24 cellular contexts compared by ENCODE assay signal in the genomic region with DNA sequence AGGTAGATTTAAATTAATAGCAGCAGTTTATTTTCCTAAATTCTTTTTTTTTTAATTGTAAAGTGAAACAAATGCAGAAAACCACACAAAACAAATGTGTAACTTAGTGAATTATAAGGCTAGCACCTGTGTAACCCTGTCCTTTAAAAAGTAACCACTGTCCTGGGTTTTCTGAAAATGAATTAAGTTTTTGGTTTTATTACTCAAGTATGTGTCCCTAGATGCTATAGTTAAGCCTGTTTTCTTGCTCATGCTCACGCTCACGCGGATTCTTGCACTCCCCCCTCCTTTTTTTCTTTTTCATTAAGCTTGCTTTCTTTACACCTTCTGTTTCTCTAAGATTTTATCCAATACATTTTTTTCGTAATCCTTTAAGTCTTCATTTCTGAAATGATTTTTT. TPM values are rescaled to one million over a fixed set of nuclear protein-coding genes. Genes with fewer than 3 reads are reported as not detected.
DNase-seq lines count a peak whose midpoint lies in the region; ATAC-seq and TF ChIP-seq lines count a peak whose summit lies in the region.
"Had no signal": no experiment of that assay in that cellular context is flagged by ENCODE, and none has a peak within 500 bp of the region (broad histone marks: within the 10 kb centered on the region; RNA-seq: fewer than 3 reads in every experiment).

No MANE protein-coding gene starts in this region.

- WGBS in ovary, 3 donors: 93 to 97% (median 95%) methylated on average over 4 of the region's 4 CpGs

- no peaks in the 10 kb centered on the region for H3K9me2 ChIP-seq in GM23338 (ENCODE audit: insufficient read depth)

- no peak for TF ChIP-seq POLR2A in ovary (IDR thresholded peaks at IDR 0.05)

- no peak for TF ChIP-seq EP300 in ovary (IDR thresholded peaks at IDR 0.05)

- ATAC-seq in GM23338: no peak
- ATAC-seq in activated T-helper 17 cell treated with anti-CD3 and anti-CD28 coated beads, Interleukin-2, amount 50 U/mL, for 72 hours (replicated peaks): no peak
- ATAC-seq in naive thymus-derived CD8-positive, alpha-beta T cell: no peak
- no peak for ATAC-seq in GM18858 (IDR thresholded peaks at IDR 0.05; ENCODE audit: unreplicated experiment)
- ATAC-seq: heart left ventricle, HepG2, mucosa of descending colon had no signal

- H3K27me3 ChIP-seq in GM23338 (ENCODE audit: insufficient read depth) (no peaks in the 10 kb centered on the region), ovary (no peaks in the 10 kb centered on the region)
- H3K27me3 ChIP-seq: heart left ventricle, suprapubic skin had no signal

- H3K27ac ChIP-seq in GM23338 (ENCODE audit: low read depth) (peak overlapping the region; percentile 77), ovary (no peak overlapping the region)
- H3K27ac ChIP-seq: heart left ventricle, left ventricle myocardium inferior, suprapubic skin had no signal

- H3K4me3 Mint-ChIP-seq in T-helper 2 cell treated with Interferon-gamma antibody and Interleukin-4, amounts not matched to agents 5 μg/mL and 100 μg/mL, for 36 hours: no peak overlapping the region
- H3K4me3 Mint-ChIP-seq in GM23338: no peak overlapping the region
- peak overlapping the region; percentile 69 for H3K4me3 Mint-ChIP-seq in activated T-helper 17 cell treated with anti-CD3 and anti-CD28 coated beads, Interleukin-2, amount 50 U/mL, for 72 hours
- H3K4me3 Mint-ChIP-seq in naive thymus-derived CD8-positive, alpha-beta T cell: peak overlapping the region in 9 of 10 donors; percentile 12 to 57 (median 44)

- TF ChIP-seq CTCF in GM23338 (conservative IDR thresholded peaks at IDR 0.05; ENCODE audit: low read depth in 2 of 2): no peak
- no peak for TF ChIP-seq CTCF in ovary (IDR thresholded peaks at IDR 0.05)

- H4K20me1 ChIP-seq in GM23338 (replicated peaks; ENCODE audit: insufficient read depth): no peaks in the 10 kb centered on the region

- peaks cover 57% of the 10 kb centered on the region for H3K4me1 Mint-ChIP-seq in T-helper 2 cell treated with Interferon-gamma antibody and Interleukin-4, amounts not matched to agents 5 μg/mL and 100 μg/mL, for 36 hours (ENCODE audit: low read depth)
- H3K4me1 Mint-ChIP-seq in GM23338: peaks cover 51% of the 10 kb centered on the region
- peaks cover 55% of the 10 kb centered on the region for H3K4me1 Mint-ChIP-seq in activated T-helper 17 cell treated with anti-CD3 and anti-CD28 coated beads, Interleukin-2, amount 50 U/mL, for 72 hours
- H3K4me1 Mint-ChIP-seq in naive thymus-derived CD8-positive, alpha-beta T cell: peaks cover 30 to 87% (median 74%) of the 10 kb centered on the region in 4 donors

- intact Hi-C loops in ovary (cut with DNase I): no loop called here

- H3F3A ChIP-seq in GM23338 (replicated peaks; ENCODE audit: low read depth): no peaks in the 10 kb centered on the region

- peak overlapping the region; percentile 47 for H3K27ac Mint-ChIP-seq in T-helper 2 cell treated with Interferon-gamma antibody and Interleukin-4, amounts not matched to agents 5 μg/mL and 100 μg/mL, for 36 hours
- peak overlapping the region; percentile 84 for H3K27ac Mint-ChIP-seq in GM23338
- H3K27ac Mint-ChIP-seq in activated T-helper 17 cell treated with anti-CD3 and anti-CD28 coated beads, Interleukin-2, amount 50 U/mL, for 72 hours: peak overlapping the region; percentile 65
- peak overlapping the region in 4 of 10 donors; percentile 9 to 61 (median 34) for H3K27ac Mint-ChIP-seq in naive thymus-derived CD8-positive, alpha-beta T cell

- no peak for DNase-seq in T-helper 2 cell treated with Interferon-gamma antibody and Interleukin-4, amounts not matched to agents 5 μg/mL and 100 μg/mL, for 36 hours (ENCODE audit: low spot score)
- no peak for DNase-seq in T-helper 2 cell
- DNase-seq in GM23338 (ENCODE audit: low spot score): no peak
- DNase-seq in naive thymus-derived CD8-positive, alpha-beta T cell: no peak
- DNase-seq in DMS 273 treated with DMSO at 0.1 percent for 48 hours (lab: John Stamatoyannopoulos, UW): no peak
- no peak for DNase-seq in ovary
- DNase-seq: 8988T; activated CD4-positive, alpha-beta T cell treated with anti-CD3 and anti-CD28 coated beads, Interleukin-2, amount 50 U/mL, for 4 hours; AML-193; Calu3; cortex of kidney; EL; heart left ventricle; left ventricle myocardium inferior; mucosa of descending colon; NCI-H1436 treated with DMSO at 0.1 percent for 48 hours; NCI-H2171; NCI-H526 treated with DMSO at 0.1 percent for 48 hours; occipital lobe; stimulated activated CD4-positive, alpha-beta T cell treated with anti-CD3 and anti-CD28 coated beads, Interleukin-12 subunit alpha, Interleukin-12 subunit beta, amount 100 ng/mL, for 4 hours had no signal

- peaks cover 5% of the 10 kb centered on the region for H3K9me3 Mint-ChIP-seq in T-helper 2 cell treated with Interferon-gamma antibody and Interleukin-4, amounts not matched to agents 5 μg/mL and 100 μg/mL, for 36 hours
- H3K9me3 Mint-ChIP-seq in GM23338: no peaks in the 10 kb centered on the region
- H3K9me3 Mint-ChIP-seq in activated T-helper 17 cell treated with anti-CD3 and anti-CD28 coated beads, Interleukin-2, amount 50 U/mL, for 72 hours: peaks cover 4% of the 10 kb centered on the region
- H3K9me3 Mint-ChIP-seq in naive thymus-derived CD8-positive, alpha-beta T cell: peaks cover 0 to 5% (median 0%) of the 10 kb centered on the region in 9 donors

- H3K4me2 ChIP-seq in GM23338: no peak overlapping the region

- H2AFZ ChIP-seq in GM23338: no peak overlapping the region

- H3K36me3 ChIP-seq in GM23338 (ENCODE audit: insufficient read depth): no peaks in the 10 kb centered on the region
- no peaks in the 10 kb centered on the region for H3K36me3 ChIP-seq in ovary
- H3K36me3 ChIP-seq: heart left ventricle, left ventricle myocardium inferior, suprapubic skin had no signal

- POLR2A ChIA-PET in naive thymus-derived CD8-positive, alpha-beta T cell (lab: Charles Lee): no interaction called here

- H3K4me3 ChIP-seq in GM23338 (no peak overlapping the region), ovary (no peak overlapping the region)
- H3K4me3 ChIP-seq: heart left ventricle, left ventricle myocardium inferior, mucosa of descending colon, suprapubic skin had no signal

- no peaks in the 10 kb centered on the region for H3K9me3 ChIP-seq in ovary
- H3K9me3 ChIP-seq: heart left ventricle, left ventricle myocardium inferior, mucosa of descending colon, suprapubic skin had no signal

- H3K79me2 ChIP-seq in GM23338 (replicated peaks; ENCODE audit: insufficient read depth): peaks cover 100% of the 10 kb centered on the region

- peaks cover 23% of the 10 kb centered on the region for H3K36me3 Mint-ChIP-seq in T-helper 2 cell treated with Interferon-gamma antibody and Interleukin-4, amounts not matched to agents 5 μg/mL and 100 μg/mL, for 36 hours (ENCODE audit: low read depth)
- H3K36me3 Mint-ChIP-seq in GM23338 (ENCODE audit: low read depth): 0 out of 3 replicates have a peak, but pooled peaks cover 6% of the 10 kb centered on the region
- H3K36me3 Mint-ChIP-seq in activated T-helper 17 cell treated with anti-CD3 and anti-CD28 coated beads, Interleukin-2, amount 50 U/mL, for 72 hours (ENCODE audit: low read depth): peaks cover 31% of the 10 kb centered on the region
- peaks cover 0 to 7% (median 6%) of the 10 kb centered on the region in 3 donors for H3K36me3 Mint-ChIP-seq in naive thymus-derived CD8-positive, alpha-beta T cell

- H3K4me1 ChIP-seq in GM23338 (ENCODE audit: insufficient read depth) (peaks cover 54% of the 10 kb centered on the region), ovary (ENCODE audit: insufficient read depth) (no peaks in the 10 kb centered on the region)

- H3K27me3 Mint-ChIP-seq in T-helper 2 cell treated with Interferon-gamma antibody and Interleukin-4, amounts not matched to agents 5 μg/mL and 100 μg/mL, for 36 hours (ENCODE audit: low read depth): no peaks in the 10 kb centered on the region
- no peaks in the 10 kb centered on the region for H3K27me3 Mint-ChIP-seq in GM23338 (ENCODE audit: insufficient read depth, low read depth, poor library complexity)
- no peaks in the 10 kb centered on the region for H3K27me3 Mint-ChIP-seq in activated T-helper 17 cell treated with anti-CD3 and anti-CD28 coated beads, Interleukin-2, amount 50 U/mL, for 72 hours
- H3K27me3 Mint-ChIP-seq in naive thymus-derived CD8-positive, alpha-beta T cell: no peaks in the 10 kb centered on the region

RNA-seq across cellular contexts. Expression of a gene that starts 7.8 kb away (rescaled TPM):
- 39.0 and 44.5 TPM in 2 replicates for total RNA-seq in GM23338 (2014; rRNA removed; shearing (Covaris generic))
- polyA plus RNA-seq in GM23338 (2016; fragmentation: Nextera tagmentation; extraction: Ambion mirVana) (25.2 and 30.1 TPM in 2 replicates), ovary (1 to 10 TPM; 3.3 to 6.9 TPM)
- 10 to 100 TPM; 45.2 to 48.5 TPM for total RNA-seq in activated T-helper 17 cell treated with anti-CD3 and anti-CD28 coated beads, Interleukin-2, amount 50 U/mL, for 72 hours
- total RNA-seq in naive thymus-derived CD8-positive, alpha-beta T cell: 10 to 100 TPM; 46.5 to 51.9 TPM
- 10 to 100 TPM; 29.3 to 38.1 (median 31.5) TPM for polyA plus RNA-seq in naive thymus-derived CD8-positive, alpha-beta T cell
- total RNA-seq in ovary: 10 to 100 TPM in 6 of 7 donors, 1 to 10 TPM in 1; 9.9 to 13.9 (median 12.5) TPM

Comparison
In these comparisons a context has a peak if more than half of its experiments do, and no peak if none do; other contexts are left out.
1. H3K4me3 Mint-ChIP-seq: peak in activated T-helper 17 cell treated with anti-CD3 and anti-CD28 coated beads, Interleukin-2, amount 50 U/mL, for 72 hours (single experiment) and naive thymus-derived CD8-positive, alpha-beta T cell (9 of 10); none in T-helper 2 cell treated with Interferon-gamma antibody and Interleukin-4, amounts not matched to agents 5 μg/mL and 100 μg/mL, for 36 hours (single experiment) and GM23338 (single experiment).